ENCODE assay signal across 16 cellular contexts in the genomic region with DNA sequence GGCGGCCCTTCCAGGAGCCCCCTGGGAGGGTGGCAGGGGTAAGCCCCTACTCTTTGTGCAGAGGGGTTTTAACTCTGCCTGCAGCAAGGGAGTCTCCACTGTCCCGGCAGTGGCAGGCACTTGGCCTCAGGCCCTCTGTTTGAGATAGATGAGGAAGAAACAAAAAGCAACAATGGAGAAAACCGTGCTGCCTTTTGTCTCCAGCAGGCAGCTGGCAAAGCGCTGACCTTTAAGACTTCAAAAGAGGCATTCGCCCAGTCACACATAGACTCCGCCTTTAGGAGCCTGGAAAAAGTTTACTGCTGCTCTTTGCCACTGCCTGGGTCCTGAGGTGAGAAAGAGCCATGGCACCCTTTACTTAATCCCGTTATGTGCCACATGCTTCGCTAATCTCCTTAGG.
A peak's percentile ranks its signal among the peaks of the same experiment; 100 is the strongest.
DNase-seq lines count a peak whose midpoint lies in the region; TF ChIP-seq lines count a peak whose summit lies in the region.
"Had no signal": no experiment of that assay in that cellular context is flagged by ENCODE, and none has a peak within 500 bp of the region (broad histone marks: within the 10 kb centered on the region; RNA-seq: fewer than 3 reads in every experiment).

No MANE protein-coding gene starts in this region.

- H3K4me1 Mint-ChIP-seq in neural crest cell (peaks cover 27% of the 10 kb centered on the region), HFFc6 (ENCODE audit: low read depth) (peaks cover 12% of the 10 kb centered on the region)
- H3K4me1 Mint-ChIP-seq in T-helper 2 cell treated with Interferon-gamma antibody and Interleukin-4, amounts not matched to agents 5 μg/mL and 100 μg/mL, for 36 hours (ENCODE audit: low read depth) = no peaks in the 10 kb centered on the region

- H3K36me3 Mint-ChIP-seq in neural crest cell (ENCODE audit: low read depth) (no peaks in the 10 kb centered on the region), HFFc6 (ENCODE audit: low read depth) (no peaks in the 10 kb centered on the region)
- no peaks in the 10 kb centered on the region for H3K36me3 Mint-ChIP-seq in T-helper 2 cell treated with Interferon-gamma antibody and Interleukin-4, amounts not matched to agents 5 μg/mL and 100 μg/mL, for 36 hours (ENCODE audit: low read depth)

- TF ChIP-seq CTCF in neural crest cell (conservative IDR thresholded peaks at IDR 0.05) (no peak), HFFc6 (IDR thresholded peaks at IDR 0.05) (no peak)

- no peaks in the 10 kb centered on the region for H3K27me3 Mint-ChIP-seq in neural crest cell (ENCODE audit: low read depth)
- H3K27me3 Mint-ChIP-seq in T-helper 2 cell treated with Interferon-gamma antibody and Interleukin-4, amounts not matched to agents 5 μg/mL and 100 μg/mL, for 36 hours (ENCODE audit: low read depth) = no peaks in the 10 kb centered on the region
- H3K27me3 Mint-ChIP-seq in HFFc6 (ENCODE audit: insufficient read depth) = peaks cover 7% of the 10 kb centered on the region

- in situ Hi-C loops in ACHN (cut with HindIII; ENCODE audit: low pct_ligation_motif_present, low pct_unique_long_range_greater_than_20kb, low sequenced_read_pairs) = no loop called here

- no peaks in the 10 kb centered on the region for H3K9me3 Mint-ChIP-seq in neural crest cell
- no peaks in the 10 kb centered on the region for H3K9me3 Mint-ChIP-seq in T-helper 2 cell treated with Interferon-gamma antibody and Interleukin-4, amounts not matched to agents 5 μg/mL and 100 μg/mL, for 36 hours
- no peaks in the 10 kb centered on the region for H3K9me3 Mint-ChIP-seq in HFFc6

- peak overlapping the region; percentile 1 for H3K4me3 Mint-ChIP-seq in neural crest cell
- H3K4me3 Mint-ChIP-seq in T-helper 2 cell treated with Interferon-gamma antibody and Interleukin-4, amounts not matched to agents 5 μg/mL and 100 μg/mL, for 36 hours = no peak overlapping the region
- H3K4me3 Mint-ChIP-seq in HFFc6 = no peak overlapping the region

- no peak overlapping the region for H3K27ac Mint-ChIP-seq in neural crest cell (ENCODE audit: unreplicated experiment)
- no peak overlapping the region for H3K27ac Mint-ChIP-seq in T-helper 2 cell treated with Interferon-gamma antibody and Interleukin-4, amounts not matched to agents 5 μg/mL and 100 μg/mL, for 36 hours
- no peak overlapping the region for H3K27ac Mint-ChIP-seq in HFFc6

- DNase-seq in DMS53 (lab: John Stamatoyannopoulos, UW) = peak; percentile 93
- peak; percentile 86 for DNase-seq in ELF-1 (ENCODE audit: low read depth, low spot score)
- peak; percentile 28 for DNase-seq in RPMI8226
- no peak for DNase-seq in neural crest cell (ENCODE audit: low read depth, low spot score)
- DNase-seq in ACHN = no peak
- no peak for DNase-seq in T-helper 2 cell treated with Interferon-gamma antibody and Interleukin-4, amounts not matched to agents 5 μg/mL and 100 μg/mL, for 36 hours (ENCODE audit: low spot score)
- no peak for DNase-seq in HFFc6
- DNase-seq: C1 segment of cervical spinal cord, GF-D8, IMR-90, NCI-H1436, NCI-H1930, NCI-H2227 treated with DMSO at 0.1 percent for 48 hours, NCI-H526 treated with DMSO at 0.1 percent for 48 hours, SHP77 treated with DMSO at 0.1 percent for 48 hours, T-helper 1 cell had no signal

Comparison
In these comparisons a context has a peak if more than half of its experiments do, and no peak if none do; other contexts are left out.
1. DNase-seq: peak in DMS53 (single experiment), ELF-1 (single experiment) and RPMI8226 (single experiment); none in neural crest cell (single experiment), ACHN (single experiment), T-helper 2 cell treated with Interferon-gamma antibody and Interleukin-4, amounts not matched to agents 5 μg/mL and 100 μg/mL, for 36 hours (single experiment) and HFFc6 (single experiment).